1 cellular context compared by ENCODE assay signal in genomic region chr6:26055670-26056582, GRCh38.
TF ChIP-seq lines count a peak whose summit lies in the region.

No MANE protein-coding gene starts in this region.

TF ChIP-seq in HepG2, 621 proteins besides CTCF, POLR2A, EP300 and RAD21 (continued from another document and continues in another):
- TF ChIP-seq ZNF691 (CRISPR knock-in tag; IDR thresholded peaks at IDR 0.05; ENCODE audit: borderline replicate concordance, low read depth), result peak; percentile 66; the same call in 1 of the 2 replicates
- TF ChIP-seq ESRRA (CRISPR knock-in tag; IDR thresholded peaks at IDR 0.05; ENCODE audit: low read depth), result no peak
- no peak for TF ChIP-seq ZBTB34 (CRISPR knock-in tag; IDR thresholded peaks at IDR 0.05)
- peak; percentile 66; the same call in 1 of the 2 replicates for TF ChIP-seq ZNF362 (CRISPR knock-in tag; IDR thresholded peaks at IDR 0.05; ENCODE audit: borderline replicate concordance)
- no peak; the same call in 1 of the 2 replicates for TF ChIP-seq ZFP37 (CRISPR knock-in tag; IDR thresholded peaks at IDR 0.05; ENCODE audit: borderline replicate concordance)
- 0 out of 2 replicates have a peak, but pooled peaks have one; percentile 75 for TF ChIP-seq TP53 (CRISPR knock-in tag; conservative IDR thresholded peaks at IDR 0.05)
- TF ChIP-seq SALL1 (CRISPR knock-in tag; IDR thresholded peaks at IDR 0.05), result peak; percentile 92
- TF ChIP-seq ZNF530 (CRISPR knock-in tag; IDR thresholded peaks at IDR 0.05; ENCODE audit: low read depth), result peak; percentile 86; the same call in 1 of the 2 replicates
- TF ChIP-seq ZNF503 (CRISPR knock-in tag; IDR thresholded peaks at IDR 0.05), result peak; percentile 85
- TF ChIP-seq ZNF484 (CRISPR knock-in tag; IDR thresholded peaks at IDR 0.05; ENCODE audit: borderline replicate concordance, low read depth), result no peak
- no peak for TF ChIP-seq KAT2B (IDR thresholded peaks at IDR 0.05; ENCODE audit: borderline replicate concordance, low read depth, low read length)
- TF ChIP-seq ZBTB43 (CRISPR knock-in tag; conservative IDR thresholded peaks at IDR 0.05), result peak; percentile 85
- TF ChIP-seq ATF3 (CRISPR knock-in tag; IDR thresholded peaks at IDR 0.05), result peak; percentile 62
- TF ChIP-seq NCOR1 (IDR thresholded peaks at IDR 0.05; ENCODE audit: borderline replicate concordance, low read length), result no peak
- TF ChIP-seq FIP1L1 (IDR thresholded peaks at IDR 0.05; ENCODE audit: borderline replicate concordance, insufficient read depth, low read depth, low read length), result peak; percentile 100
- TF ChIP-seq REPIN1 (CRISPR knock-in tag; IDR thresholded peaks at IDR 0.05; ENCODE audit: borderline replicate concordance, low read depth), result no peak
- TF ChIP-seq ZFP36L1 (CRISPR knock-in tag; IDR thresholded peaks at IDR 0.05), result 0 out of 2 replicates have a peak, but pooled peaks have one; percentile 63
- TF ChIP-seq ATF1 (CRISPR knock-in tag; IDR thresholded peaks at IDR 0.05), result peak; percentile 37; the same call in 1 of the 2 replicates
- peak; percentile 81; the same call in 1 of the 2 replicates for TF ChIP-seq U2AF2 (IDR thresholded peaks at IDR 0.05; ENCODE audit: low read depth, low read length)
- peak; percentile 64 for TF ChIP-seq MAX (IDR thresholded peaks at IDR 0.05)
- TF ChIP-seq ZNF883 (CRISPR knock-in tag; IDR thresholded peaks at IDR 0.05; ENCODE audit: not compliant biosample characterization), result peak; percentile 83
- TF ChIP-seq ETV6 (CRISPR knock-in tag; conservative IDR thresholded peaks at IDR 0.05), result peak; percentile 81
- no peak for TF ChIP-seq SNRNP70 (IDR thresholded peaks at IDR 0.05; ENCODE audit: low read depth, low read length)
- no peak for TF ChIP-seq NFIB (CRISPR knock-in tag; IDR thresholded peaks at IDR 0.05; ENCODE audit: borderline replicate concordance)
- TF ChIP-seq MYPOP (CRISPR knock-in tag; IDR thresholded peaks at IDR 0.05), result peak; percentile 95
- peak; percentile 84 for TF ChIP-seq MLLT10 (CRISPR knock-in tag; IDR thresholded peaks at IDR 0.05)
- TF ChIP-seq EEA1 (CRISPR knock-in tag; IDR thresholded peaks at IDR 0.05; ENCODE audit: borderline replicate concordance), result peak; percentile 68; the same call in 1 of the 2 replicates
- TF ChIP-seq ZMYM3 (CRISPR knock-in tag; IDR thresholded peaks at IDR 0.05), result no peak; the same call in 1 of the 2 replicates
- peak; percentile 50; the same call in 1 of the 2 replicates for TF ChIP-seq THAP11 (CRISPR knock-in tag; IDR thresholded peaks at IDR 0.05)
- TF ChIP-seq CC2D1A (CRISPR knock-in tag; IDR thresholded peaks at IDR 0.05), result no peak
- no peak; the same call in none of the 2 replicates for TF ChIP-seq MEIS2 (CRISPR knock-in tag; IDR thresholded peaks at IDR 0.05)
- TF ChIP-seq THRA (CRISPR knock-in tag; IDR thresholded peaks at IDR 0.05; ENCODE audit: borderline replicate concordance), result peak; percentile 41; the same call in 1 of the 2 replicates
- 0 out of 2 replicates have a peak, but pooled peaks have one; percentile 24 for TF ChIP-seq KLF11 (CRISPR knock-in tag; IDR thresholded peaks at IDR 0.05)
- TF ChIP-seq ONECUT2 (CRISPR knock-in tag; IDR thresholded peaks at IDR 0.05), result peak; percentile 48; the same call in 1 of the 2 replicates
- peak; percentile 97 for TF ChIP-seq NFKB2 (CRISPR knock-in tag; IDR thresholded peaks at IDR 0.05; ENCODE audit: borderline replicate concordance)
- TF ChIP-seq ZBTB1 (CRISPR knock-in tag; IDR thresholded peaks at IDR 0.05; ENCODE audit: borderline replicate concordance), result peak; percentile 64; the same call in 1 of the 2 replicates
- peak; percentile 96 for TF ChIP-seq MED1 (CRISPR knock-in tag; IDR thresholded peaks at IDR 0.05)
- no peak for TF ChIP-seq RERE (CRISPR knock-in tag; IDR thresholded peaks at IDR 0.05; ENCODE audit: low read depth)
- TF ChIP-seq IRF1 (CRISPR knock-in tag; IDR thresholded peaks at IDR 0.05; ENCODE audit: low read depth), result peak; percentile 39; the same call in 1 of the 2 replicates
- peak; percentile 76; the same call in 1 of the 2 replicates for TF ChIP-seq ZNF331 (CRISPR knock-in tag; IDR thresholded peaks at IDR 0.05)
- TF ChIP-seq CBX5 (CRISPR knock-in tag; IDR thresholded peaks at IDR 0.05; ENCODE audit: borderline replicate concordance), result no peak; the same call in 1 of the 2 replicates
- peak; percentile 56; the same call in 1 of the 2 replicates for TF ChIP-seq ZNF784 (CRISPR knock-in tag; IDR thresholded peaks at IDR 0.05; ENCODE audit: borderline replicate concordance)
- TF ChIP-seq TARDBP (CRISPR knock-in tag; IDR thresholded peaks at IDR 0.05), result peak; percentile 86
- TF ChIP-seq MAFK (conservative IDR thresholded peaks at IDR 0.05 in 1 of 2, IDR thresholded peaks at IDR 0.05 in 1 of 2; ENCODE audit: low read length in 2 of 2), result no peak
